In genomic region chr11:93605638-93606037, GRCh38 we compare ENCODE assay signal across 31 cellular contexts.
"Had no signal": no experiment of that assay in that cellular context is flagged by ENCODE, and none has a peak within 500 bp of the region (broad histone marks: within the 10 kb centered on the region; RNA-seq: fewer than 3 reads in every experiment).

No MANE protein-coding gene starts in this region.

- H3K9me3 ChIP-seq: ascending aorta, breast epithelium, MG63, SJCRH30 had no signal

- DNase-seq: activated CD4-positive, alpha-beta T cell treated with anti-CD3 and anti-CD28 coated beads for 36 hours; activated CD4-positive, alpha-beta T cell treated with anti-CD3 and anti-CD28 coated beads, Interleukin-2, amount 10 ng/mL, durations not matched to agents 7 days and 5 days; activated CD4-positive, alpha-beta T cell treated with anti-CD3 and anti-CD28 coated beads, Interleukin-2, amount 50 U/mL, for 48 hours; activated CD8-positive, alpha-beta T cell treated with anti-CD3 and anti-CD28 coated beads, Interleukin-2, amount 10 ng/mL, durations not matched to agents 7 days and 5 days; activated gamma-delta T cell; activated naive CD4-positive, alpha-beta T cell treated with Interleukin-2 at 50 U/mL for 16 hours; activated naive CD8-positive, alpha-beta T cell treated with anti-CD3 and anti-CD28 coated beads, Interleukin-2, amount 10 ng/mL, durations not matched to agents 7 days and 5 days; activated T-cell treated with anti-CD3 and anti-CD28 coated beads, Interleukin-2, amount 50 U/mL, for 24 hours; amygdala; Kasumi-1; KG1; MG63; NCI-H1048; NCI-H1105 treated with DMSO at 0.1 percent for 48 hours; NCI-H1436; NCI-H1694; NCI-H1930; NCI-H2081 treated with DMSO at 0.1 percent for 48 hours; NCI-H526; NCI-H748 treated with DMSO at 0.1 percent for 48 hours; OCI-M1; SHP77; SJCRH30; T1000 had no signal

- H3K4me1 ChIP-seq: ascending aorta, breast epithelium, SJCRH30 had no signal

- H3K4me3 Mint-ChIP-seq: activated CD4-positive, alpha-beta T cell treated with anti-CD3 and anti-CD28 coated beads for 36 hours; activated CD4-positive, alpha-beta T cell treated with anti-CD3 and anti-CD28 coated beads, Interleukin-2, amount 10 ng/mL, durations not matched to agents 7 days and 5 days; activated CD8-positive, alpha-beta T cell treated with anti-CD3 and anti-CD28 coated beads, Interleukin-2, amount 10 ng/mL, durations not matched to agents 7 days and 5 days; activated naive CD4-positive, alpha-beta T cell treated with anti-CD3 and anti-CD28 coated beads, Interleukin-2, amount 50 U/mL, for 24 hours; activated naive CD8-positive, alpha-beta T cell treated with anti-CD3 and anti-CD28 coated beads, Interleukin-2, amount 10 ng/mL, durations not matched to agents 7 days and 5 days; activated T-cell treated with anti-CD3 and anti-CD28 coated beads, Interleukin-2, amount 50 U/mL, for 24 hours had no signal

- H3K36me3 ChIP-seq: ascending aorta, breast epithelium, MG63, SJCRH30 had no signal

- H3K27me3 ChIP-seq: ascending aorta, breast epithelium, MG63, SJCRH30 had no signal

- ATAC-seq: activated CD4-positive, alpha-beta T cell treated with anti-CD3 and anti-CD28 coated beads for 36 hours; activated CD4-positive, CD25-positive, alpha-beta regulatory T cell treated with anti-CD3 and anti-CD28 coated beads, Interleukin-2, amount 50 U/mL, for 24 hours; activated CD8-positive, alpha-beta T cell treated with anti-CD3 and anti-CD28 coated beads, Interleukin-2, amount 10 ng/mL, durations not matched to agents 7 days and 5 days; Panc1 had no signal

- H3K27me3 Mint-ChIP-seq: activated naive CD4-positive, alpha-beta T cell treated with anti-CD3 and anti-CD28 coated beads, Interleukin-2, amount 50 U/mL, for 24 hours had no signal

- H3K27ac ChIP-seq: ascending aorta, breast epithelium, SJCRH30, SK-N-MC had no signal

- H3K27ac Mint-ChIP-seq: activated CD4-positive, alpha-beta T cell treated with anti-CD3 and anti-CD28 coated beads for 36 hours; activated CD4-positive, alpha-beta T cell treated with anti-CD3 and anti-CD28 coated beads, Interleukin-2, amount 10 ng/mL, durations not matched to agents 7 days and 5 days; activated CD8-positive, alpha-beta T cell treated with anti-CD3 and anti-CD28 coated beads, Interleukin-2, amount 10 ng/mL, durations not matched to agents 7 days and 5 days; activated naive CD4-positive, alpha-beta T cell treated with anti-CD3 and anti-CD28 coated beads, Interleukin-2, amount 50 U/mL, for 24 hours; activated naive CD8-positive, alpha-beta T cell treated with anti-CD3 and anti-CD28 coated beads, Interleukin-2, amount 10 ng/mL, durations not matched to agents 7 days and 5 days; activated T-cell treated with anti-CD3 and anti-CD28 coated beads, Interleukin-2, amount 50 U/mL, for 24 hours; activated T-helper 2 cell treated with anti-CD3 and anti-CD28 coated beads, Interferon-gamma antibody, Interleukin-2, Interleukin-4, amounts not matched to agents 10 μg/mL and 5 μg/mL and 100 μg/mL, durations not matched to agents 14 hours and 24 hours and 36 hours had no signal

- H3K9me3 Mint-ChIP-seq: activated CD4-positive, alpha-beta T cell treated with anti-CD3 and anti-CD28 coated beads, Interleukin-2, amount 10 ng/mL, durations not matched to agents 7 days and 5 days; activated naive CD4-positive, alpha-beta T cell treated with anti-CD3 and anti-CD28 coated beads, Interleukin-2, amount 50 U/mL, for 24 hours; activated naive CD8-positive, alpha-beta T cell treated with anti-CD3 and anti-CD28 coated beads, Interleukin-2, amount 10 ng/mL, durations not matched to agents 7 days and 5 days; activated T-cell treated with anti-CD3 and anti-CD28 coated beads, Interleukin-2, amount 50 U/mL, for 24 hours; activated T-helper 2 cell treated with anti-CD3 and anti-CD28 coated beads, Interferon-gamma antibody, Interleukin-2, Interleukin-4, amounts not matched to agents 10 μg/mL and 5 μg/mL and 100 μg/mL, durations not matched to agents 14 hours and 24 hours and 36 hours had no signal

- H3K4me1 Mint-ChIP-seq: activated CD4-positive, alpha-beta T cell treated with anti-CD3 and anti-CD28 coated beads for 36 hours; activated CD4-positive, alpha-beta T cell treated with anti-CD3 and anti-CD28 coated beads, Interleukin-2, amount 10 ng/mL, durations not matched to agents 7 days and 5 days; activated naive CD4-positive, alpha-beta T cell treated with anti-CD3 and anti-CD28 coated beads, Interleukin-2, amount 50 U/mL, for 24 hours; activated naive CD8-positive, alpha-beta T cell treated with anti-CD3 and anti-CD28 coated beads, Interleukin-2, amount 10 ng/mL, durations not matched to agents 7 days and 5 days had no signal

- H3K36me3 Mint-ChIP-seq: activated naive CD4-positive, alpha-beta T cell treated with anti-CD3 and anti-CD28 coated beads, Interleukin-2, amount 50 U/mL, for 24 hours; activated naive CD8-positive, alpha-beta T cell treated with anti-CD3 and anti-CD28 coated beads, Interleukin-2, amount 10 ng/mL, durations not matched to agents 7 days and 5 days had no signal

- H3K4me3 ChIP-seq: ascending aorta, breast epithelium, MG63, SJCRH30, SK-N-MC had no signal
